Comparison of ENCODE assay signal across 19 cellular contexts in genomic region chr22:23265389-23265700, GRCh38.
"Had no signal": no experiment of that assay in that cellular context is flagged by ENCODE, and none has a peak within 500 bp of the region (broad histone marks: within the 10 kb centered on the region; RNA-seq: fewer than 3 reads in every experiment).

No MANE protein-coding gene starts in this region.

- H3K9me3 ChIP-seq: gastrocnemius medialis, neutrophil, pancreas, sigmoid colon, vagina had no signal

- H3K27me3 ChIP-seq: gastrocnemius medialis, neutrophil, pancreas, sigmoid colon, vagina had no signal

- H3K4me1 ChIP-seq: gastrocnemius medialis, pancreas, vagina had no signal

- H3K4me3 ChIP-seq: gastrocnemius medialis, pancreas, sigmoid colon, vagina had no signal

- DNase-seq: activated CD4-positive, alpha-beta T cell treated with anti-CD3 and anti-CD28 coated beads for 1 hour; activated CD4-positive, alpha-beta T cell treated with anti-CD3 and anti-CD28 coated beads, Interleukin-2, amount 50 U/mL, for 48 hours; activated naive CD4-positive, alpha-beta T cell treated with anti-CD3 and anti-CD28 coated beads for 36 hours; activated naive CD8-positive, alpha-beta T cell treated with anti-CD3 and anti-CD28 coated beads, Interleukin-2, amount 50 U/mL, for 24 hours; activated T-cell treated with anti-CD3 and anti-CD28 coated beads for 4 hours; cerebellar nuclear complex; cortex of kidney; effector CD4-positive, alpha-beta T cell; gastrocnemius medialis; head of caudate nucleus; mesenchymal stem cell; naive thymus-derived CD4-positive, alpha-beta T cell; pancreas; sigmoid colon; stimulated activated CD4-positive, alpha-beta T cell treated with anti-CD3 and anti-CD28 coated beads, Interleukin-4, amount 100 ng/mL, for 4 hours; trophoblast cell; WERI-Rb-1 had no signal

- H3K27ac ChIP-seq: gastrocnemius medialis, vagina, WERI-Rb-1 had no signal
